ENCODE assay signal across 2 cellular contexts in genomic region chr7:98352621-98353020, GRCh38.
TF ChIP-seq lines count a peak whose summit lies in the region.

No MANE protein-coding gene starts in this region.

TF ChIP-seq in HCT116, 20 proteins besides CTCF, POLR2A, EP300 and RAD21 (continued from another document):
- TF ChIP-seq, protein P1, sequence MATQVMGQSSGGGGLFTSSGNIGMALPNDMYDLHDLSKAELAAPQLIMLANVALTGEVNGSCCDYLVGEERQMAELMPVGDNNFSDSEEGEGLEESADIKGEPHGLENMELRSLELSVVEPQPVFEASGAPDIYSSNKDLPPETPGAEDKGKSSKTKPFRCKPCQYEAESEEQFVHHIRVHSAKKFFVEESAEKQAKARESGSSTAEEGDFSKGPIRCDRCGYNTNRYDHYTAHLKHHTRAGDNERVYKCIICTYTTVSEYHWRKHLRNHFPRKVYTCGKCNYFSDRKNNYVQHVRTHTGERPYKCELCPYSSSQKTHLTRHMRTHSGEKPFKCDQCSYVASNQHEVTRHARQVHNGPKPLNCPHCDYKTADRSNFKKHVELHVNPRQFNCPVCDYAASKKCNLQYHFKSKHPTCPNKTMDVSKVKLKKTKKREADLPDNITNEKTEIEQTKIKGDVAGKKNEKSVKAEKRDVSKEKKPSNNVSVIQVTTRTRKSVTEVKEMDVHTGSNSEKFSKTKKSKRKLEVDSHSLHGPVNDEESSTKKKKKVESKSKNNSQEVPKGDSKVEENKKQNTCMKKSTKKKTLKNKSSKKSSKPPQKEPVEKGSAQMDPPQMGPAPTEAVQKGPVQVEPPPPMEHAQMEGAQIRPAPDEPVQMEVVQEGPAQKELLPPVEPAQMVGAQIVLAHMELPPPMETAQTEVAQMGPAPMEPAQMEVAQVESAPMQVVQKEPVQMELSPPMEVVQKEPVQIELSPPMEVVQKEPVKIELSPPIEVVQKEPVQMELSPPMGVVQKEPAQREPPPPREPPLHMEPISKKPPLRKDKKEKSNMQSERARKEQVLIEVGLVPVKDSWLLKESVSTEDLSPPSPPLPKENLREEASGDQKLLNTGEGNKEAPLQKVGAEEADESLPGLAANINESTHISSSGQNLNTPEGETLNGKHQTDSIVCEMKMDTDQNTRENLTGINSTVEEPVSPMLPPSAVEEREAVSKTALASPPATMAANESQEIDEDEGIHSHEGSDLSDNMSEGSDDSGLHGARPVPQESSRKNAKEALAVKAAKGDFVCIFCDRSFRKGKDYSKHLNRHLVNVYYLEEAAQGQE (IDR thresholded peaks at IDR 0.05; ENCODE audit: low read depth), result no peak
- TF ChIP-seq, protein P2, sequence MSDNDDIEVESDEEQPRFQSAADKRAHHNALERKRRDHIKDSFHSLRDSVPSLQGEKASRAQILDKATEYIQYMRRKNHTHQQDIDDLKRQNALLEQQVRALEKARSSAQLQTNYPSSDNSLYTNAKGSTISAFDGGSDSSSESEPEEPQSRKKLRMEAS (IDR thresholded peaks at IDR 0.05), result no peak

TF ChIP-seq in SK-N-SH treated with all-trans-retinoic acid at 6 μM for 48 hours, 23 proteins besides CTCF, POLR2A, EP300 and RAD21 (continued from another document):
- TF ChIP-seq CSRNP3 (CRISPR knock-in tag; IDR thresholded peaks at IDR 0.05) (no peak), PATZ1 (CRISPR knock-in tag; IDR thresholded peaks at IDR 0.05; ENCODE audit: borderline replicate concordance) (no peak), OSR1 (CRISPR knock-in tag; IDR thresholded peaks at IDR 0.05) (no peak)
TF ChIP-seq in SK-N-SH treated with all-trans-retinoic acid at 6 μM for 48 hours: peak in this region for 0.
